17 cellular contexts compared by ENCODE assay signal in the genomic region with DNA sequence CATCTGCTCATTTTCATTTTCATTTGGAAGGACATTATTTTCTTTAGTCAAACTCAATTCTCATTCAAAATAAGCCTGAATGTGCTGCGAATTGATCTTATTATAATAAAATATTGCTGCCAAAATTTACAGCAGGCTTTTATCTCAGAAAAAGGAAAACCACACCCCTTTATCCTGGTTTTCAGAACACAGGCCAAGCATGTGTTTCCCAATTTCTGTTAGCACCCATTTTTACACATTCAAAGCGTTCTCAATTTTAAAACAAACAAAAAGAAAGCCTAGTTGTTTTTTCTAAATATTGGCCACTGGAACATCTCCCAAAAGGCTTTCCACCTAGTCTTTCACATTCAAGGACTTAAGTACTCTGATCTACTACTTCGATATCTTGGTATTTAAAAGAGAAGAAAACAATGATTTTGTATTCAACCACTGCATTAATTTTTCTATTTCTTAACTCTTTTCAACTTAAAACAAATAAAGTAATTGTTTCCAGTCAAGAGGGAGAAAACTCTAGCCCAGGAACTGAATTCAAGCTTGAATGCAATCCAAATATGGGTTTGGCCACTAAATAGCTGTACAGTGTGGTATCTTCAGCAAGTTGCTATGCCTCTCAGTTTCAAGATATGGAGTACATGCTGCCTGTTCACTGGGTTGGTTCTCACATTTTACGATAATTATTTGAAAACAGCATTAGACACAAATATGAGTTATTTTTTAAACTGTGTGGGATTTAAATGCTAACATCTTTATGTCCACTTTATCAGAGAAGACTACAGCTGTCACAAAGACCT. TPM values are rescaled to one million over a fixed set of nuclear protein-coding genes. Genes with fewer than 3 reads are reported as not detected.
DNase-seq lines count a peak whose midpoint lies in the region; ATAC-seq and TF ChIP-seq lines count a peak whose summit lies in the region.
"Had no signal": no experiment of that assay in that cellular context is flagged by ENCODE, and none has a peak within 500 bp of the region (broad histone marks: within the 10 kb centered on the region; RNA-seq: fewer than 3 reads in every experiment).

No MANE protein-coding gene starts in this region.

- H3K27me3 ChIP-seq in cardiac muscle cell (no peaks in the 10 kb centered on the region), skeletal muscle satellite cell (ENCODE audit: control insufficient read depth, insufficient read depth, low read length) (no peaks in the 10 kb centered on the region)
- H3K27me3 ChIP-seq: BLaER1 treated with 17β-estradiol and CSF1 and Interleukin-3, amounts not matched to agents 10 nM and 100 nM had no signal

- ATAC-seq in Right ventricle myocardium inferior (no peak), HG03196 (IDR thresholded peaks at IDR 0.05; ENCODE audit: unreplicated experiment) (no peak)
- ATAC-seq: GM23338 had no signal

- DNase-seq in cardiac muscle cell (ENCODE audit: low read depth in 1 of 2, low spot score in 1 of 2): peak in 1 of 2 donors; percentile 67
- DNase-seq in Right ventricle myocardium inferior (ENCODE audit: missing footprints): no peak
- DNase-seq in astrocyte of the hippocampus (ENCODE audit: low read depth, low spot score): peak; percentile 57
- peak; percentile 65 for DNase-seq in foreskin melanocyte
- no peak for DNase-seq in NCI-H2081 treated with DMSO at 0.1 percent for 48 hours (lab: John Stamatoyannopoulos, UW)
- no peak for DNase-seq in islet precursor cell
- DNase-seq: activated CD4-positive, alpha-beta T cell treated with anti-CD3 and anti-CD28 coated beads, Interleukin-2, amount 10 ng/mL, durations not matched to agents 7 days and 5 days; activated effector memory CD4-positive, alpha-beta T cell treated with anti-CD3 and anti-CD28 coated beads, Interleukin-2, amount 50 U/mL, for 16 hours; NCI-H1048; NCI-H524; SIG-M5; small intestine had no signal

- H3K9ac ChIP-seq in skeletal muscle satellite cell (ENCODE audit: low read depth, low read length): peak overlapping the region; percentile 26
- H3K9ac ChIP-seq: BLaER1 treated with 17β-estradiol and CSF1 and Interleukin-3, amounts not matched to agents 10 nM and 100 nM had no signal

- no peaks in the 10 kb centered on the region for H3K36me3 ChIP-seq in cardiac muscle cell
- H3K36me3 ChIP-seq in skeletal muscle satellite cell (ENCODE audit: insufficient read depth, low read length): no peaks in the 10 kb centered on the region
- H3K36me3 ChIP-seq: BLaER1 treated with 17β-estradiol and CSF1 and Interleukin-3, amounts not matched to agents 10 nM and 100 nM had no signal

- H3K9me3 ChIP-seq in cardiac muscle cell (ENCODE audit: low read depth) (no peaks in the 10 kb centered on the region), skeletal muscle satellite cell (replicated peaks; ENCODE audit: low read length) (no peaks in the 10 kb centered on the region)
- H3K9me3 ChIP-seq: BLaER1 treated with 17β-estradiol and CSF1 and Interleukin-3, amounts not matched to agents 10 nM and 100 nM had no signal

- intact Hi-C loops in Right ventricle myocardium inferior (cut with DNase I): no loop called here

- H3K4me1 ChIP-seq in cardiac muscle cell (ENCODE audit: low read depth) (peaks cover 49% of the 10 kb centered on the region), skeletal muscle satellite cell (ENCODE audit: control insufficient read depth, insufficient read depth, low read length) (peaks cover 41% of the 10 kb centered on the region)
- H3K4me1 ChIP-seq: BLaER1 treated with 17β-estradiol and CSF1 and Interleukin-3, amounts not matched to agents 10 nM and 100 nM had no signal

- no peak for TF ChIP-seq CTCF in cardiac muscle cell (IDR thresholded peaks at IDR 0.05; ENCODE audit: low read depth, low read length)

- peak overlapping the region; percentile 52 for H3K27ac ChIP-seq in cardiac muscle cell
- H3K27ac ChIP-seq: 22Rv1; BLaER1 treated with 17β-estradiol and CSF1 and Interleukin-3, amounts not matched to agents 10 nM and 100 nM had no signal

- no peak overlapping the region for H3K4me3 ChIP-seq in cardiac muscle cell
- H3K4me3 ChIP-seq in skeletal muscle satellite cell (ENCODE audit: low read length): no peak overlapping the region
- H3K4me3 ChIP-seq: BLaER1 treated with 17β-estradiol and CSF1 and Interleukin-3, amounts not matched to agents 10 nM and 100 nM; GM23338 had no signal

- H3K4me2 ChIP-seq in skeletal muscle satellite cell (ENCODE audit: low read length): peak overlapping the region; percentile 59
- H3K4me2 ChIP-seq: BLaER1 treated with 17β-estradiol and CSF1 and Interleukin-3, amounts not matched to agents 10 nM and 100 nM; GM23338 had no signal

RNA-seq across cellular contexts. Expression of gene CDH2, which starts 52.5 kb away (rescaled TPM):
- total RNA-seq in cardiac muscle cell: 205 and 267 TPM in 2 replicates
- polyA plus RNA-seq in cardiac muscle cell: 324 and 381 TPM in 2 replicates
- 293 TPM for total RNA-seq in Right ventricle myocardium inferior
- total RNA-seq in skeletal muscle satellite cell (2012; rRNA removed): 12.9 and 15.3 TPM in 2 replicates
- total RNA-seq: activated CD4-positive, alpha-beta T cell treated with anti-CD3 and anti-CD28 coated beads, Interleukin-2, amount 10 ng/mL, durations not matched to agents 7 days and 5 days had no signal

Comparison
In these comparisons a context has a peak if more than half of its experiments do, and no peak if none do; other contexts are left out.
1. DNase-seq: peak in astrocyte of the hippocampus (single experiment) and foreskin melanocyte (single experiment); none in Right ventricle myocardium inferior (single experiment), NCI-H2081 treated with DMSO at 0.1 percent for 48 hours (single experiment) and islet precursor cell (single experiment).